ENCODE assay signal across 8 cellular contexts in genomic region chr9:124267271-124267807, GRCh38. TPM values are rescaled to one million over a fixed set of nuclear protein-coding genes. Genes with fewer than 3 reads are reported as not detected.
A peak's percentile ranks its signal among the peaks of the same experiment; 100 is the strongest.
DNase-seq lines count a peak whose midpoint lies in the region; ATAC-seq, FAIRE-seq and TF ChIP-seq lines count a peak whose summit lies in the region.

No MANE protein-coding gene starts in this region.

- FAIRE-seq in A549 (lab: Jason Lieb, UNC): no peak

- peak; percentile 14 to 36; a peak in 3 of 5 replicates for TF ChIP-seq RAD21 in A549 (conservative IDR thresholded peaks at IDR 0.05 in 1 of 2, IDR thresholded peaks at IDR 0.05 in 1 of 2)

- H3K27ac Mint-ChIP-seq in WTC11: peak overlapping the region; percentile 57

- H3K27ac ChIP-seq in A549 (peak overlapping the region; percentile 76 to 84), upper lobe of left lung (peak overlapping the region; percentile 68 to 93 (median 78))

- DNase-seq in A549 (ENCODE audit: low read depth in 1 of 2, low spot score in 1 of 2): peak; percentile 56 to 79
- DNase-seq in WTC11 (ENCODE audit: low spot score): no peak
- peak; percentile 93 for DNase-seq in kidney tubule cell (ENCODE audit: low spot score)
- peak; percentile 84 to 92 for DNase-seq in upper lobe of left lung
- DNase-seq in islet precursor cell: no peak
- DNase-seq in activated CD8-positive, alpha-beta memory T cell treated with anti-CD3 and anti-CD28 coated beads, Interleukin-2, amount 50 U/mL, for 4 hours: no peak

- peaks cover 0 to 3% (median 0%) of the 10 kb centered on the region in 4 donors for H3K36me3 ChIP-seq in upper lobe of left lung

- no peaks in the 10 kb centered on the region for H3K9me3 Mint-ChIP-seq in WTC11

- H3K4me3 ChIP-seq in A549 (0 out of 3 replicates have a peak overlapping the region, but pooled peaks have one; percentile 4), upper lobe of left lung (no peak overlapping the region)

- no peaks in the 10 kb centered on the region for H3K9me3 ChIP-seq in A549
- H3K9me3 ChIP-seq in upper lobe of left lung: no peaks in the 10 kb centered on the region

- H3K4me1 ChIP-seq in A549 (peaks cover 61% of the 10 kb centered on the region), upper lobe of left lung (peaks cover 78 to 94% (median 84%) of the 10 kb centered on the region in 4 donors)

- TF ChIP-seq EP300 in A549 (IDR thresholded peaks at IDR 0.05): no peak
- TF ChIP-seq EP300 in upper lobe of left lung (IDR thresholded peaks at IDR 0.05): peak in 3 of 4 donors; percentile 14 to 97 (median 76)

- TF ChIP-seq CTCF in A549 (IDR thresholded peaks at IDR 0.05) (no peak), WTC11 (IDR thresholded peaks at IDR 0.05) (no peak), upper lobe of left lung (IDR thresholded peaks at IDR 0.05) (peak in 4 of 6 experiments; percentile 18 to 56 (median 34))

- TF ChIP-seq POLR2A in A549 (IDR thresholded peaks at IDR 0.05; ENCODE audit: low read length) (no peak), upper lobe of left lung (IDR thresholded peaks at IDR 0.05) (peak in 2 of 4 donors; percentile 46 to 65)

- H3K4me1 Mint-ChIP-seq in WTC11: peaks cover 14% of the 10 kb centered on the region

- 6% methylated on average over 15 of the region's 15 CpGs for WGBS in A549 (ENCODE audit: missing lambda C conversion rate)
- 36 to 54% methylated on average over 10 to 15 of the region's 15 CpGs for WGBS in upper lobe of left lung, 2 donors

- H3K4me3 Mint-ChIP-seq in WTC11: no peak overlapping the region

- peak; percentile 79 to 82 for ATAC-seq in A549
- ATAC-seq in HG03108 (IDR thresholded peaks at IDR 0.05; ENCODE audit: unreplicated experiment): peak; percentile 30
- no peak for ATAC-seq in WTC11
- peak; percentile 57 to 91 for ATAC-seq in upper lobe of left lung (ENCODE audit: low FRiP score in 2 of 2)
- ATAC-seq in HG03521 (IDR thresholded peaks at IDR 0.05; ENCODE audit: unreplicated experiment): no peak

- H3K36me3 Mint-ChIP-seq in WTC11: no peaks in the 10 kb centered on the region

- H3K27me3 ChIP-seq in upper lobe of left lung: no peaks in the 10 kb centered on the region

- H3K4me2 ChIP-seq in A549: peak overlapping the region; percentile 78

- POLR2A ChIA-PET in A549 (lab: Yijun Ruan, JAX): no interaction called here
- POLR2A ChIA-PET in WTC11 (lab: Charles Lee): no interaction called here

- CTCF ChIA-PET in A549 (lab: Yijun Ruan, JAX) (interaction anchor here (0.9 to 3.2 kb wide), 4 partner anchors 8 to 140 kb away, joined by 3 to 19 read pairs (median 3); no protein-coding TSS in a partner anchor), WTC11 (lab: Charles Lee) (no interaction called here)

- no peaks in the 10 kb centered on the region for H3K27me3 Mint-ChIP-seq in WTC11 (ENCODE audit: low read depth)

TF ChIP-seq in A549, 52 proteins besides CTCF, POLR2A, EP300 and RAD21:
- TF ChIP-seq NPAS2 (CRISPR knock-in tag; IDR thresholded peaks at IDR 0.05; ENCODE audit: borderline replicate concordance): no peak
- no peak for TF ChIP-seq PHF8 (IDR thresholded peaks at IDR 0.05; ENCODE audit: borderline replicate concordance, low read depth)
- TF ChIP-seq HDAC2 (IDR thresholded peaks at IDR 0.05): no peak
- no peak for TF ChIP-seq JUNB (IDR thresholded peaks at IDR 0.05)
- TF ChIP-seq EHF (CRISPR knock-in tag; IDR thresholded peaks at IDR 0.05): no peak
- no peak for TF ChIP-seq HOXA7 (CRISPR knock-in tag; IDR thresholded peaks at IDR 0.05)
- peak; percentile 40; the same call in 1 of the 2 replicates for TF ChIP-seq GATA3 (IDR thresholded peaks at IDR 0.05; ENCODE audit: borderline replicate concordance)
- TF ChIP-seq MYC (IDR thresholded peaks at IDR 0.05; ENCODE audit: borderline replicate concordance, low read length): 0 out of 2 replicates have a peak, but pooled peaks have one; percentile 56
- no peak for TF ChIP-seq ZC3H11A (IDR thresholded peaks at IDR 0.05)
- peak; percentile 91 for TF ChIP-seq MAX (IDR thresholded peaks at IDR 0.05)
- TF ChIP-seq FOSL2 (IDR thresholded peaks at IDR 0.05): peak; percentile 16; the same call in 1 of the 2 replicates
- TF ChIP-seq FOSL2 (CRISPR knock-in tag; IDR thresholded peaks at IDR 0.05): peak; percentile 70
- TF ChIP-seq E2F6 (IDR thresholded peaks at IDR 0.05; ENCODE audit: borderline replicate concordance, low read depth): 0 out of 2 replicates have a peak, but pooled peaks have one; percentile 44
- no peak for TF ChIP-seq SMC3 (IDR thresholded peaks at IDR 0.05)
- no peak for TF ChIP-seq ZFP36 (IDR thresholded peaks at IDR 0.05; ENCODE audit: borderline replicate concordance, partially characterized antibody)
- TF ChIP-seq FOSB (CRISPR knock-in tag; IDR thresholded peaks at IDR 0.05): no peak
- no peak for TF ChIP-seq BHLHE40 (IDR thresholded peaks at IDR 0.05; ENCODE audit: low read depth, low read length)

TF ChIP-seq in WTC11, 78 proteins besides CTCF, POLR2A, EP300 and RAD21:
- TF ChIP-seq SMAD4 (CRISPR knock-in tag; IDR thresholded peaks at IDR 0.05) (no peak), ZNF317 (CRISPR knock-in tag; IDR thresholded peaks at IDR 0.05; ENCODE audit: borderline replicate concordance, low read depth) (no peak), GTF2I (CRISPR knock-in tag; conservative IDR thresholded peaks at IDR 0.05) (no peak), ZBTB43 (CRISPR knock-in tag; IDR thresholded peaks at IDR 0.05) (no peak), CREM (CRISPR knock-in tag; IDR thresholded peaks at IDR 0.05) (no peak), ELF4 (CRISPR knock-in tag; IDR thresholded peaks at IDR 0.05; ENCODE audit: low read depth) (no peak), ZSCAN18 (CRISPR knock-in tag; IDR thresholded peaks at IDR 0.05) (no peak), TP53 (CRISPR knock-in tag; IDR thresholded peaks at IDR 0.05) (no peak), TEAD4 (CRISPR knock-in tag; IDR thresholded peaks at IDR 0.05) (no peak)

RNA-seq across cellular contexts. Expression of gene NEK6, which starts 9.6 kb away (rescaled TPM):
- 33.7 and 38.7 TPM in 2 replicates for polyA plus RNA-seq in A549 (2011; rRNA removed)
- polyA plus RNA-seq in A549 (2012; cell fraction: cytosol; rRNA removed): 52.0 and 59.5 TPM in 2 replicates
- polyA plus RNA-seq in A549 (2012; cell fraction: nucleus; rRNA removed): 64.3 and 69.2 TPM in 2 replicates
- polyA plus RNA-seq in A549 (2017; fragmentation: RNase III; extraction: RNeasy Plus Mini Kit Qiagen cat#74134 plus additional on column Dnase treatment): 26.1 to 38.6 TPM (median 29.8 TPM) in 3 replicates
- polyA minus RNA-seq in A549 (2011; rRNA and poly(A)+ RNA removed): 49.7 and 58.1 TPM in 2 replicates
- 19.2 to 23.0 TPM (median 21.4 TPM) in 3 replicates for total RNA-seq in WTC11 (2021)
- total RNA-seq in upper lobe of left lung: 100 to 1,000 TPM in 2 of 6 donors, 10 to 100 TPM in 4; 33.8 to 144 (median 59.7) TPM

Comparison
In these comparisons a context has a peak if more than half of its experiments do, and no peak if none do; other contexts are left out.
1. ATAC-seq: peak in A549 (2 of 2), HG03108 (single experiment) and upper lobe of left lung (2 of 2); none in WTC11 (single experiment) and HG03521 (single experiment).
2. DNase-seq: peak in A549 (2 of 2), kidney tubule cell (single experiment) and upper lobe of left lung (2 of 2); none in WTC11 (single experiment), islet precursor cell (single experiment) and activated CD8-positive, alpha-beta memory T cell treated with anti-CD3 and anti-CD28 coated beads, Interleukin-2, amount 50 U/mL, for 4 hours (single experiment).
3. CTCF ChIP-seq: peak in upper lobe of left lung (4 of 6); none in A549 (single experiment) and WTC11 (single experiment).
4. Of the 8 proteins assayed by ChIP-seq in both WTC11 and A549: peak only in WTC11: none; only in A549: MAX; in both: none; in neither: 7.